In the genomic region with DNA sequence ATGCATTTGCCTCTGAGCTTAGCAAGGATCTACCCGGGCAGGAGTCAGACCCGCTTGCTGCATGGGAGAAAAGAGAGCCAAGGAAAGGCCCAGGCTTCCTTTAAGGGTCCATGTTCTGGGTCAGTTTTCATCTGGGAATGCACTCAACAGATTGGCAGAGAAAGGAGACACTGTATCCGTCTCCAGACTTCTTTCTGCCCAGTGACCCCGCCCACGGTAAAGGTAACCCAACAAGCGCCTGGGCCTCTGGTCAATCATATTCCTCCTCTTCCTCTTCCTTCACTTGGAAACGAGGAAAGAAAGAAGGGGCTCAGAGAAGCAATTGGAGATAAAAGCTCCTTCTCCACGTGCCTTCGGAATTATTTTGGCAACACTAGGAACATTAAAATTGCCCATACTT, we compare ENCODE assay signal across 10 cellular contexts.
"Had no signal": no experiment of that assay in that cellular context is flagged by ENCODE, and none has a peak within 500 bp of the region (broad histone marks: within the 10 kb centered on the region; RNA-seq: fewer than 3 reads in every experiment).

No MANE protein-coding gene starts in this region.

- H3K4me3 ChIP-seq: ovary had no signal

- H3K9me3 ChIP-seq: ovary had no signal

- H3K36me3 ChIP-seq: ovary had no signal

- H3K36me3 Mint-ChIP-seq: activated naive CD8-positive, alpha-beta T cell had no signal

- ATAC-seq: activated T-cell treated with anti-CD3 and anti-CD28 coated beads, Interleukin-2, amount 50 U/mL, for 4 hours had no signal

- H3K27me3 Mint-ChIP-seq: activated naive CD8-positive, alpha-beta T cell had no signal

- H3K4me3 Mint-ChIP-seq: activated naive CD8-positive, alpha-beta T cell; activated T-cell treated with anti-CD3 and anti-CD28 coated beads, Interleukin-2, amount 50 U/mL, for 4 hours had no signal

- H3K27me3 ChIP-seq: ovary had no signal

- H3K27ac ChIP-seq: ovary had no signal

- H3K27ac Mint-ChIP-seq: activated naive CD8-positive, alpha-beta T cell had no signal

- H3K9me3 Mint-ChIP-seq: activated T-cell treated with anti-CD3 and anti-CD28 coated beads, Interleukin-2, amount 50 U/mL, for 4 hours had no signal

- DNase-seq: activated CD4-positive, alpha-beta T cell treated with anti-CD3 and anti-CD28 coated beads for 1 hour; activated CD4-positive, alpha-beta T cell treated with anti-CD3 and anti-CD28 coated beads, Interleukin-2, amount 50 U/mL, for 48 hours; activated gamma-delta T cell; activated T-cell treated with anti-CD3 and anti-CD28 coated beads, Interleukin-2, amount 50 U/mL, for 4 hours; cerebellar nuclear complex; ovary; retina; stimulated activated CD4-positive, alpha-beta T cell treated with anti-CD3 and anti-CD28 coated beads, Interleukin-4, amount 100 ng/mL, for 4 hours; T-helper 2 cell had no signal
